ENCODE assay signal across 1 cellular context in the genomic region with DNA sequence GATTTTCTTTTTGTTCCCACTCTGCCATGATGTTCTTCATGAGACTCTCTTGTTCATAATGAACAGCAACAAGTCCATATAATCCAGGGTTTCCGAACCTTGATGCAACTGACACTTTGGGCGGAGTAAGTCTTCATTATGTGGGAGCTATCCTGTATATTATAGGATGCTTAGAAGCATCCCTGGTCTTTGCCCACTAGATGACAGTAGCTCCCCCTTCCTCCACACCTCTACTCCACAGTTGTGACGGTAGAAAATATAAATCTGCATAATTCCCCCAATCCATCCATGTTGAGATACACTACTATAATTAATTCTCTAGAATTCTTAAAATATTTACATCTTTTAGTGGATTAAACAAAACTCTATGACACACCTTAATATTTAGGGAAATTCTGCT.
TF ChIP-seq lines count a peak whose summit lies in the region.

No MANE protein-coding gene starts in this region.

TF ChIP-seq in WTC11, 78 proteins besides CTCF, POLR2A, EP300 and RAD21 (continued from another document):
- no peak for TF ChIP-seq AFF4 (CRISPR knock-in tag; IDR thresholded peaks at IDR 0.05; ENCODE audit: borderline replicate concordance)
- no peak for TF ChIP-seq TEAD1 (CRISPR knock-in tag; IDR thresholded peaks at IDR 0.05)
- TF ChIP-seq ESRRA (CRISPR knock-in tag; IDR thresholded peaks at IDR 0.05; ENCODE audit: borderline replicate concordance) = no peak
- no peak for TF ChIP-seq STAT6 (CRISPR knock-in tag; conservative IDR thresholded peaks at IDR 0.05; ENCODE audit: low read depth)
- TF ChIP-seq ZNF281 (CRISPR knock-in tag; IDR thresholded peaks at IDR 0.05) = no peak
- no peak for TF ChIP-seq CREM (CRISPR knock-in tag; IDR thresholded peaks at IDR 0.05)
- TF ChIP-seq ZNF138 (CRISPR knock-in tag; conservative IDR thresholded peaks at IDR 0.05) = no peak
TF ChIP-seq in WTC11: peak in this region for 0.
